In genomic region chr18:48932462-48932818, GRCh38 we compare ENCODE assay signal across 8 cellular contexts. TPM values are rescaled to one million over a fixed set of nuclear protein-coding genes. Genes with fewer than 3 reads are reported as not detected.
DNase-seq lines count a peak whose midpoint lies in the region; ATAC-seq and TF ChIP-seq lines count a peak whose summit lies in the region.

No MANE protein-coding gene starts in this region.

- no peak overlapping the region for H3K4me2 ChIP-seq in DND-41 (ENCODE audit: insufficient read depth, low read length)

- ATAC-seq in DND-41 (ENCODE audit: insufficient read depth, low read depth) (no peak), HG03342 (IDR thresholded peaks at IDR 0.05; ENCODE audit: unreplicated experiment) (no peak), HG03135 (IDR thresholded peaks at IDR 0.05; ENCODE audit: unreplicated experiment) (no peak)
- no peak for ATAC-seq in effector memory CD8-positive, alpha-beta T cell (replicated peaks)

- no peak for TF ChIP-seq CTCF in DND-41 (IDR thresholded peaks at IDR 0.05; ENCODE audit: borderline replicate concordance, extremely low read depth, low read length, poor library complexity, severe bottlenecking)

- no peak for DNase-seq in DND-41
- no peak for DNase-seq in effector memory CD8-positive, alpha-beta T cell
- DNase-seq in COLO829 (ENCODE audit: low spot score), result no peak
- no peak for DNase-seq in NCI-H2107 treated with DMSO at 0.1 percent for 48 hours (lab: John Stamatoyannopoulos, UW; ENCODE audit: unreplicated experiment)

- H4K20me1 ChIP-seq in DND-41 (ENCODE audit: insufficient read depth, low read length), result 0 out of 2 replicates have a peak, but pooled peaks cover 5% of the 10 kb centered on the region

- H3K27ac ChIP-seq in DND-41 (ENCODE audit: low read length) (peak overlapping the region; percentile 88), rectal smooth muscle tissue (ENCODE audit: low read depth, low read length) (peak overlapping the region; percentile 62)

- H3K9ac ChIP-seq in DND-41 (ENCODE audit: low read depth, low read length) (peak overlapping the region; percentile 11; the same call in 1 of the 2 replicates), rectal smooth muscle tissue (ENCODE audit: low read length) (no peak overlapping the region)

- H3K9me3 Mint-ChIP-seq in effector memory CD8-positive, alpha-beta T cell, result no peaks in the 10 kb centered on the region

- peak overlapping the region; percentile 80 to 83 for H3K4me3 Mint-ChIP-seq in effector memory CD8-positive, alpha-beta T cell

- peak overlapping the region; percentile 91 to 92 for H3K27ac Mint-ChIP-seq in effector memory CD8-positive, alpha-beta T cell

- H3K9me3 ChIP-seq in DND-41 (ENCODE audit: insufficient read depth, low read length, severe bottlenecking), result no peaks in the 10 kb centered on the region

- H3K4me3 ChIP-seq in DND-41 (ENCODE audit: low read depth in 1 of 2, low read length in 2 of 2), result no peak overlapping the region
- H3K4me3 ChIP-seq in rectal smooth muscle tissue (ENCODE audit: low read length), result peak overlapping the region; percentile 19

- H3K79me2 ChIP-seq in DND-41 (ENCODE audit: insufficient read depth, low read length), result peaks cover 53% of the 10 kb centered on the region

- H3K27me3 ChIP-seq in DND-41 (ENCODE audit: insufficient read depth, low read length, poor library complexity), result no peaks in the 10 kb centered on the region
- H3K27me3 ChIP-seq in rectal smooth muscle tissue (ENCODE audit: control insufficient read depth, insufficient read depth, low read length), result no peaks in the 10 kb centered on the region

- H2AFZ ChIP-seq in DND-41 (ENCODE audit: low read depth, low read length), result no peak overlapping the region

- H3K36me3 Mint-ChIP-seq in effector memory CD8-positive, alpha-beta T cell (ENCODE audit: insufficient read depth), result peaks cover 96% of the 10 kb centered on the region

- H3K4me1 ChIP-seq in DND-41 (ENCODE audit: insufficient read depth, low read length) (peaks cover 70% of the 10 kb centered on the region), rectal smooth muscle tissue (ENCODE audit: control insufficient read depth, insufficient read depth, low read length) (peaks cover 70% of the 10 kb centered on the region)

- no peaks in the 10 kb centered on the region for H3K27me3 Mint-ChIP-seq in effector memory CD8-positive, alpha-beta T cell

- H3K36me3 ChIP-seq in DND-41 (ENCODE audit: insufficient read depth, low read length), result no peaks in the 10 kb centered on the region
- H3K36me3 ChIP-seq in rectal smooth muscle tissue (ENCODE audit: control insufficient read depth, insufficient read depth, low read length), result peaks cover 3% of the 10 kb centered on the region

- H3K4me1 Mint-ChIP-seq in effector memory CD8-positive, alpha-beta T cell (ENCODE audit: low read depth in 2 of 2), result peaks cover 81 to 91% of the 10 kb centered on the region in 2 donors

TF ChIP-seq in PFSK-1, 5 proteins besides CTCF, POLR2A, EP300 and RAD21:
- TF ChIP-seq POLR2AphosphoS5 (IDR thresholded peaks at IDR 0.05; ENCODE audit: low read depth, low read length), result 0 out of 2 replicates have a peak, but pooled peaks have one; percentile 6
- TF ChIP-seq, protein P1, sequence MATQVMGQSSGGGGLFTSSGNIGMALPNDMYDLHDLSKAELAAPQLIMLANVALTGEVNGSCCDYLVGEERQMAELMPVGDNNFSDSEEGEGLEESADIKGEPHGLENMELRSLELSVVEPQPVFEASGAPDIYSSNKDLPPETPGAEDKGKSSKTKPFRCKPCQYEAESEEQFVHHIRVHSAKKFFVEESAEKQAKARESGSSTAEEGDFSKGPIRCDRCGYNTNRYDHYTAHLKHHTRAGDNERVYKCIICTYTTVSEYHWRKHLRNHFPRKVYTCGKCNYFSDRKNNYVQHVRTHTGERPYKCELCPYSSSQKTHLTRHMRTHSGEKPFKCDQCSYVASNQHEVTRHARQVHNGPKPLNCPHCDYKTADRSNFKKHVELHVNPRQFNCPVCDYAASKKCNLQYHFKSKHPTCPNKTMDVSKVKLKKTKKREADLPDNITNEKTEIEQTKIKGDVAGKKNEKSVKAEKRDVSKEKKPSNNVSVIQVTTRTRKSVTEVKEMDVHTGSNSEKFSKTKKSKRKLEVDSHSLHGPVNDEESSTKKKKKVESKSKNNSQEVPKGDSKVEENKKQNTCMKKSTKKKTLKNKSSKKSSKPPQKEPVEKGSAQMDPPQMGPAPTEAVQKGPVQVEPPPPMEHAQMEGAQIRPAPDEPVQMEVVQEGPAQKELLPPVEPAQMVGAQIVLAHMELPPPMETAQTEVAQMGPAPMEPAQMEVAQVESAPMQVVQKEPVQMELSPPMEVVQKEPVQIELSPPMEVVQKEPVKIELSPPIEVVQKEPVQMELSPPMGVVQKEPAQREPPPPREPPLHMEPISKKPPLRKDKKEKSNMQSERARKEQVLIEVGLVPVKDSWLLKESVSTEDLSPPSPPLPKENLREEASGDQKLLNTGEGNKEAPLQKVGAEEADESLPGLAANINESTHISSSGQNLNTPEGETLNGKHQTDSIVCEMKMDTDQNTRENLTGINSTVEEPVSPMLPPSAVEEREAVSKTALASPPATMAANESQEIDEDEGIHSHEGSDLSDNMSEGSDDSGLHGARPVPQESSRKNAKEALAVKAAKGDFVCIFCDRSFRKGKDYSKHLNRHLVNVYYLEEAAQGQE (IDR thresholded peaks at IDR 0.05; ENCODE audit: insufficient read depth in 1 of 2, low read depth in 2 of 2, low read length in 2 of 2), result no peak
- TF ChIP-seq FOXP2 (optimal IDR thresholded peaks at IDR 0.05; ENCODE audit: borderline replicate concordance, extremely low read depth, extremely low read length, insufficient read depth), result no peak
- peak; percentile 6; the same call in 1 of the 2 replicates for TF ChIP-seq SIN3A (IDR thresholded peaks at IDR 0.05; ENCODE audit: borderline replicate concordance, insufficient read depth, low read length)

RNA-seq across cellular contexts. Expression of gene SMAD7, which starts 18.3 kb away (rescaled TPM):
- 13.8 TPM for polyA plus RNA-seq in PFSK-1 (2012; ENCODE audit: insufficient read length, low read depth)
